In the genomic region with DNA sequence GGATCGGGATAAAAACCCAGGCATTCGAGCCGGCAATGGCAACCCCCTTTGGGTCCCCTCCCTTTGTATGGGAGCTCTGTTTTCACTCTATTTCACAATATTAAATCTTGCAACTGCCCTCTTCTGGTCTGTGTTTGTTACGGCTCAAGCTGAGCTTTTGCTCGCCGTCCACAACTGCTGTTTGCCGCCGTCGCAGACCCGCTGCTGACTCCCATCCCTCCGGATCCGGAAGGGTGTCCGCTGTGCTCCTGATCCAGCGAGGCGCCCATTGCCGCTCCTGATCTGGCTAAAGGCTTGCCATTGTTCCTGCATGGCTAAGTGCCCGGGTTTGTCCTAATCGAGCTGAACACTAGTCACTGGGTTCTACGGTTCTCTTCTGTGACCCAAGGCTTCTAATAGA, we compare ENCODE assay signal across 1 cellular context.
TF ChIP-seq lines count a peak whose summit lies in the region.

No MANE protein-coding gene starts in this region.

TF ChIP-seq in HepG2, 621 proteins besides CTCF, POLR2A, EP300 and RAD21:
- TF ChIP-seq, protein P1, sequence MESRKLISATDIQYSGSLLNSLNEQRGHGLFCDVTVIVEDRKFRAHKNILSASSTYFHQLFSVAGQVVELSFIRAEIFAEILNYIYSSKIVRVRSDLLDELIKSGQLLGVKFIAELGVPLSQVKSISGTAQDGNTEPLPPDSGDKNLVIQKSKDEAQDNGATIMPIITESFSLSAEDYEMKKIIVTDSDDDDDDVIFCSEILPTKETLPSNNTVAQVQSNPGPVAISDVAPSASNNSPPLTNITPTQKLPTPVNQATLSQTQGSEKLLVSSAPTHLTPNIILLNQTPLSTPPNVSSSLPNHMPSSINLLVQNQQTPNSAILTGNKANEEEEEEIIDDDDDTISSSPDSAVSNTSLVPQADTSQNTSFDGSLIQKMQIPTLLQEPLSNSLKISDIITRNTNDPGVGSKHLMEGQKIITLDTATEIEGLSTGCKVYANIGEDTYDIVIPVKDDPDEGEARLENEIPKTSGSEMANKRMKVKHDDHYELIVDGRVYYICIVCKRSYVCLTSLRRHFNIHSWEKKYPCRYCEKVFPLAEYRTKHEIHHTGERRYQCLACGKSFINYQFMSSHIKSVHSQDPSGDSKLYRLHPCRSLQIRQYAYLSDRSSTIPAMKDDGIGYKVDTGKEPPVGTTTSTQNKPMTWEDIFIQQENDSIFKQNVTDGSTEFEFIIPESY (CRISPR knock-in tag; IDR thresholded peaks at IDR 0.05), result peak; percentile 39; the same call in 1 of the 2 replicates
